In the genomic region with DNA sequence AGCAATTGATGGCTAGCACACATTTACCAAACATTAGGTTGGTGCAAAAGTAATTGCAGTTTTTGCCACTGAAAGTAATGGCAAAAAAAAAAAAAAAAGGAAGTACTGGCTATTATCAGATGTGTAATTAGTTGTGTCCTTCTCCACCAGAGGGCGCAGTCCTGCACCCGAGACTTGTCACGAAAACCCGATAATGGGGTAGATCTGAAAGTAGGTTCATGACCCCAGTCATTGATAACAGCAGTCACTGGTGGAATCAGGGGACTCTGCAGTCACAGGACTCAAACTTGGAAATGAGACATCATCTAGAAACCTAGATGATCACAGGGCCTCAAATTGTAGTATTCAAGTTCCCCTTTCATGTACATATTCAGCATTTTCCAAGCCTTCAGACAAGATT, we compare ENCODE assay signal across 8 cellular contexts. TPM values are rescaled to one million over a fixed set of nuclear protein-coding genes. Genes with fewer than 3 reads are reported as not detected.
DNase-seq lines count a peak whose midpoint lies in the region; ATAC-seq and TF ChIP-seq lines count a peak whose summit lies in the region.

No MANE protein-coding gene starts in this region.

- H3K36me3 Mint-ChIP-seq in activated CD4-positive, alpha-beta memory T cell treated with anti-CD3 and anti-CD28 coated beads for 36 hours, result no peaks in the 10 kb centered on the region
- no peaks in the 10 kb centered on the region for H3K36me3 Mint-ChIP-seq in neural crest cell (ENCODE audit: low read depth)
- no peaks in the 10 kb centered on the region for H3K36me3 Mint-ChIP-seq in type B pancreatic cell

- no peaks in the 10 kb centered on the region for H3K27me3 Mint-ChIP-seq in activated CD4-positive, alpha-beta memory T cell treated with anti-CD3 and anti-CD28 coated beads for 36 hours
- H3K27me3 Mint-ChIP-seq in neural crest cell (ENCODE audit: low read depth), result no peaks in the 10 kb centered on the region
- no peaks in the 10 kb centered on the region for H3K27me3 Mint-ChIP-seq in type B pancreatic cell

- CTCF ChIA-PET in activated CD4-positive, alpha-beta memory T cell treated with anti-CD3 and anti-CD28 coated beads for 36 hours (lab: Charles Lee), result interaction anchor here (1.0 to 1.8 kb wide), 4 partner anchors 16 to 152 kb away, joined by 3 to 16 read pairs (median 5); a partner anchor contains a TSS

- intact Hi-C loops in activated CD4-positive, alpha-beta memory T cell treated with anti-CD3 and anti-CD28 coated beads for 36 hours (cut with micrococcal nuclease), result loop anchor here (1.0 kb wide), 2 partner anchors 25 to 146 kb away; no protein-coding TSS in a partner anchor

- no peak for TF ChIP-seq POLR2A in erythroblast (IDR thresholded peaks at IDR 0.05; ENCODE audit: low read length)

- ATAC-seq in HG02885 (IDR thresholded peaks at IDR 0.05; ENCODE audit: poor library complexity, unreplicated experiment), result peak; percentile 80

- peaks cover 8% of the 10 kb centered on the region for H3K4me1 Mint-ChIP-seq in activated CD4-positive, alpha-beta memory T cell treated with anti-CD3 and anti-CD28 coated beads for 36 hours (ENCODE audit: low read depth)
- H3K4me1 Mint-ChIP-seq in neural crest cell (peaks cover 3% of the 10 kb centered on the region), type B pancreatic cell (ENCODE audit: unreplicated experiment) (no peaks in the 10 kb centered on the region)

- H3K9me3 Mint-ChIP-seq in activated CD4-positive, alpha-beta memory T cell treated with anti-CD3 and anti-CD28 coated beads for 36 hours, result no peaks in the 10 kb centered on the region
- no peaks in the 10 kb centered on the region for H3K9me3 Mint-ChIP-seq in neural crest cell
- no peaks in the 10 kb centered on the region for H3K9me3 Mint-ChIP-seq in type B pancreatic cell

- no peak overlapping the region for H3K4me3 Mint-ChIP-seq in activated CD4-positive, alpha-beta memory T cell treated with anti-CD3 and anti-CD28 coated beads for 36 hours
- H3K4me3 Mint-ChIP-seq in neural crest cell (no peak overlapping the region), type B pancreatic cell (no peak overlapping the region)

- POLR2A ChIA-PET in activated CD4-positive, alpha-beta memory T cell treated with anti-CD3 and anti-CD28 coated beads for 36 hours (lab: Charles Lee), result no interaction called here

- peak overlapping the region; percentile 49 for H3K27ac Mint-ChIP-seq in activated CD4-positive, alpha-beta memory T cell treated with anti-CD3 and anti-CD28 coated beads for 36 hours
- no peak overlapping the region for H3K27ac Mint-ChIP-seq in neural crest cell (ENCODE audit: unreplicated experiment)
- H3K27ac Mint-ChIP-seq in type B pancreatic cell, result no peak overlapping the region

- DNase-seq in NK-92 treated with Interleukin-12 subunit alpha and Interleukin-12 subunit beta, amount 100 ng/mL, for 24 hours (lab: John Stamatoyannopoulos, UW), result peak; percentile 43
- DNase-seq in NK-92 (lab: John Stamatoyannopoulos, UW; ENCODE audit: unreplicated experiment), result no peak
- DNase-seq in NCI-H69 (lab: John Stamatoyannopoulos, UW), result peak; percentile 72
- DNase-seq in activated CD4-positive, alpha-beta memory T cell treated with anti-CD3 and anti-CD28 coated beads for 36 hours, result peak; percentile 62
- DNase-seq in erythroblast (lab: John Stamatoyannopoulos, UW), result peak; percentile 86 to 88
- peak; percentile 76 for DNase-seq in neural crest cell (ENCODE audit: low read depth, low spot score)
- DNase-seq in type B pancreatic cell (ENCODE audit: extremely low spot score, unreplicated experiment), result no peak

- TF ChIP-seq CTCF in neural crest cell (conservative IDR thresholded peaks at IDR 0.05) (peak; percentile 80), type B pancreatic cell (conservative IDR thresholded peaks at IDR 0.05) (peak; percentile 86)

RNA-seq across cellular contexts. Expression of a gene that starts 13.1 kb away (rescaled TPM):
- total RNA-seq in activated CD4-positive, alpha-beta memory T cell treated with anti-CD3 and anti-CD28 coated beads for 36 hours, result 10 to 100 TPM; 50.2 to 52.1 TPM
- total RNA-seq in neural crest cell (61.8 and 62.2 TPM in 2 replicates), type B pancreatic cell (ENCODE audit: low replicate concordance) (37.9 and 51.2 TPM in 2 replicates)

RNA-seq across cellular contexts. Expression of a gene that starts 26.8 kb away (rescaled TPM):
- 100 to 1,000 TPM; 205 to 209 TPM for total RNA-seq in activated CD4-positive, alpha-beta memory T cell treated with anti-CD3 and anti-CD28 coated beads for 36 hours
- total RNA-seq in neural crest cell (106 and 108 TPM in 2 replicates), type B pancreatic cell (ENCODE audit: low replicate concordance) (440 and 517 TPM in 2 replicates)

Comparison
In these comparisons a context has a peak if more than half of its experiments do, and no peak if none do; other contexts are left out.
1. DNase-seq: peak in NK-92 treated with Interleukin-12 subunit alpha and Interleukin-12 subunit beta, amount 100 ng/mL, for 24 hours (single experiment), NCI-H69 (single experiment), activated CD4-positive, alpha-beta memory T cell treated with anti-CD3 and anti-CD28 coated beads for 36 hours (single experiment), erythroblast (2 of 2) and neural crest cell (single experiment); none in NK-92 (single experiment) and type B pancreatic cell (single experiment).